Comparison of ENCODE assay signal across 1 cellular context in the genomic region with DNA sequence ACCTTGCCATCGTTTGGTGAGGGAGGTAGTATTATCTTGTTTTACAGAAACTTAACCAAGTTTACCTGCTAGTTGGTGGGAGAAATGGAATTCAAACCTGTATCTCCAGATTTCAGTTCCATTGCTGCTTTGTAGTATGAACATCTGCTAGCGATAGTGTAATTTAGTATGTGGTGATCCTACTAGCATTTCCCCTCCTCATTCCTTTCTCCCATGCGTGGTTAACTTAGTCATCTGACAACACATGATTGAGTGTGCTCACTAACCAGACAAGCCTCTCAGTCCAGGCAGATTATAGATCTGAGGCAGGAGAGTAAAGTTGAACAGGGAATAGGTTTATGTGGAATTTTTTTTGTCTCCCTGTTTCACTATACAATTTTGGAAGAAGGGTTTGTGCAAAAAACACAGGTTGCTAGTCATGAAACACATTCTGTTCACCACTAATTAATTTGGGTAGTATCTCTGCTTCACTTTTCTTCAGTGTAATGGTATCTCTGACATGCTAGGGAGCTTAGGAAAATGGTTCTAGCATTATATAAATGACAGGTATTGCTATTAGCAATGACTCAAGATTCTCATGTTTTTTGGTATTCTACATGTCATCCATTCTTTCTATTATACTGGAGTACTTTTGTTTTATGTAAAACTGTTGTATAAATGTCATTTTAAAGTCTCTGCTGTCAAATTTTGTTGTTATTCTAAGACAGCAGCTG.
TF ChIP-seq lines count a peak whose summit lies in the region.

No MANE protein-coding gene starts in this region.

TF ChIP-seq in K562, 482 proteins besides CTCF, POLR2A, EP300 and RAD21 (continued from another document):
- TF ChIP-seq PBX2 (CRISPR knock-in tag; IDR thresholded peaks at IDR 0.05; ENCODE audit: low read depth) (no peak), PBX2 (tag; conservative IDR thresholded peaks at IDR 0.05; ENCODE audit: low read depth) (peak; percentile 78), HDAC8 (tag; IDR thresholded peaks at IDR 0.05) (no peak), ZNF184 (CRISPR knock-in tag; IDR thresholded peaks at IDR 0.05) (no peak), HMBOX1 (IDR thresholded peaks at IDR 0.05) (peak; percentile 100), MEIS2 (IDR thresholded peaks at IDR 0.05; ENCODE audit: partially characterized antibody) (peak; percentile 86), YY1 (IDR thresholded peaks at IDR 0.05; ENCODE audit: borderline replicate concordance in 1 of 3, control insufficient read depth in 1 of 3, extremely low read depth in 1 of 3, insufficient read depth in 3 of 3, insufficient read length in 1 of 3, insufficient replicate concordance in 2 of 3, low read depth in 1 of 3, low read length in 2 of 3) (no peak), NCOA6 (IDR thresholded peaks at IDR 0.05) (no peak), PKNOX1 (IDR thresholded peaks at IDR 0.05) (peak; percentile 70), RFX7 (CRISPR knock-in tag; IDR thresholded peaks at IDR 0.05) (no peak)
- TF ChIP-seq, protein P1, sequence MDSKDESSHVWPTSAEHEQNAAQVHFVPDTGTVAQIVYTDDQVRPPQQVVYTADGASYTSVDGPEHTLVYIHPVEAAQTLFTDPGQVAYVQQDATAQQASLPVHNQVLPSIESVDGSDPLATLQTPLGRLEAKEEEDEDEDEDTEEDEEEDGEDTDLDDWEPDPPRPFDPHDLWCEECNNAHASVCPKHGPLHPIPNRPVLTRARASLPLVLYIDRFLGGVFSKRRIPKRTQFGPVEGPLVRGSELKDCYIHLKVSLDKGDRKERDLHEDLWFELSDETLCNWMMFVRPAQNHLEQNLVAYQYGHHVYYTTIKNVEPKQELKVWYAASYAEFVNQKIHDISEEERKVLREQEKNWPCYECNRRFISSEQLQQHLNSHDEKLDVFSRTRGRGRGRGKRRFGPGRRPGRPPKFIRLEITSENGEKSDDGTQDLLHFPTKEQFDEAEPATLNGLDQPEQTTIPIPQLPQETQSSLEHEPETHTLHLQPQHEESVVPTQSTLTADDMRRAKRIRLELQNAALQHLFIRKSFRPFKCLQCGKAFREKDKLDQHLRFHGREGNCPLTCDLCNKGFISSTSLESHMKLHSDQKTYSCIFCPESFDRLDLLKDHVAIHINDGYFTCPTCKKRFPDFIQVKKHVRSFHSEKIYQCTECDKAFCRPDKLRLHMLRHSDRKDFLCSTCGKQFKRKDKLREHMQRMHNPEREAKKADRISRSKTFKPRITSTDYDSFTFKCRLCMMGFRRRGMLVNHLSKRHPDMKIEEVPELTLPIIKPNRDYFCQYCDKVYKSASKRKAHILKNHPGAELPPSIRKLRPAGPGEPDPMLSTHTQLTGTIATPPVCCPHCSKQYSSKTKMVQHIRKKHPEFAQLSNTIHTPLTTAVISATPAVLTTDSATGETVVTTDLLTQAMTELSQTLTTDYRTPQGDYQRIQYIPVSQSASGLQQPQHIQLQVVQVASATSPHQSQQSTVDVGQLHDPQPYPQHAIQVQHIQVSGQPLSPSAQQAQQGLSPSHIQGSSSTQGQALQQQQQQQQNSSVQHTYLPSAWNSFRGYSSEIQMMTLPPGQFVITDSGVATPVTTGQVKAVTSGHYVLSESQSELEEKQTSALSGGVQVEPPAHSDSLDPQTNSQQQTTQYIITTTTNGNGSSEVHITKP (IDR thresholded peaks at IDR 0.05; ENCODE audit: partially characterized antibody), result peak; percentile 66
